23 cellular contexts compared by ENCODE assay signal in the genomic region with DNA sequence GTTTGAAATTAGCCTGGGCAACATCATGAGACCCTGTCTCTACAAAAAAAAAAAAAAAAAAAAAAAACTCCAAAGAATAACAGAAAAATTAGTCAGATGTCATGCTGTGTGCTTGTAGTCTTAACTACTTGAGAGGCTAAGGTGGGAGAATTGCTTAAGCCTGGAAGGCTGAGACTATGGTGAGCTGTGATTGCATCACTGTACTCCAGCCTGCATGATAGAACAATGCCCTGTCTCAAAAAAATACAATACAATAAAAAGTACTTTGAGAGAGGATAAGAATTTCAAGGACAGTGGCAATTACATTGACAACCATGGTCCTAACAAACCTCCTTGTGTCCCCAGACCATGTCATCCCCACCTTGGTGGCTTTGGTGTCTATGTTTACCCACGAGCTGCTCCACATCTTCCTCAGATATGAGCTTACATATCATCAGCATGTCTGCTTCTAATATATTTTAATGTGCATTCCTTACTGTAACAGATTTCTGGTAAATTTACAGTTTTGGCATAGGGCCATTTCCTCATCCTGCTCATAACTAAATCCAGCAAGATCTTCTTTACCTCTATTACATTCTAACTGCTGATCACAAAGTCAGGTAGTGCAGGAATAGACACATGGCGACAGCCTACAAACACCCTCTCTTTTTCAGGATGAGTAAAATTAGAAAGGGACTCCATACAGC.
DNase-seq lines count a peak whose midpoint lies in the region; ATAC-seq, FAIRE-seq and TF ChIP-seq lines count a peak whose summit lies in the region.
"Had no signal": no experiment of that assay in that cellular context is flagged by ENCODE, and none has a peak within 500 bp of the region (broad histone marks: within the 10 kb centered on the region; RNA-seq: fewer than 3 reads in every experiment).

No MANE protein-coding gene starts in this region.

- H3K9ac ChIP-seq in SK-N-MC (ENCODE audit: insufficient read length) (no peak overlapping the region), endothelial cell of umbilical vein (replicated peaks; ENCODE audit: extremely low read depth, insufficient read depth, low read length) (no peak overlapping the region)

- TF ChIP-seq CTCF in AG10803 (conservative IDR thresholded peaks at IDR 0.05; ENCODE audit: low read length) (no peak), endothelial cell of umbilical vein (IDR thresholded peaks at IDR 0.05; ENCODE audit: extremely low read depth in 1 of 2, insufficient read depth in 1 of 2, low read depth in 1 of 2, low read length in 2 of 2) (no peak), nephron (IDR thresholded peaks at IDR 0.05; ENCODE audit: unreplicated experiment in 3 of 3) (no peak), esophagus squamous epithelium (IDR thresholded peaks at IDR 0.05) (no peak)

- H4K20me1 ChIP-seq in endothelial cell of umbilical vein (replicated peaks; ENCODE audit: control insufficient read depth, extremely low read depth, insufficient read depth, low read length), result no peaks in the 10 kb centered on the region

- H3K36me3 ChIP-seq in SK-N-MC (ENCODE audit: insufficient read depth, low read length), result no peaks in the 10 kb centered on the region
- H3K36me3 ChIP-seq in endothelial cell of umbilical vein (ENCODE audit: control insufficient read depth in 2 of 2, extremely low read depth in 1 of 2, insufficient read depth in 2 of 2, low read length in 2 of 2), result no peaks in the 10 kb centered on the region
- H3K36me3 ChIP-seq in esophagus squamous epithelium, result no peaks in the 10 kb centered on the region
- H3K36me3 ChIP-seq: BE2C had no signal

- H3K27ac Mint-ChIP-seq in nephron, result peak overlapping the region; percentile 25 to 89 (median 65)
- H3K27ac Mint-ChIP-seq: H9, HFFc6 had no signal

- H3K9me3 ChIP-seq in SK-N-MC (ENCODE audit: low read depth, low read length), result 0 out of 2 replicates have a peak, but pooled peaks cover 8% of the 10 kb centered on the region
- no peaks in the 10 kb centered on the region for H3K9me3 ChIP-seq in endothelial cell of umbilical vein (replicated peaks; ENCODE audit: control insufficient read depth, insufficient read depth, low read length)
- no peaks in the 10 kb centered on the region for H3K9me3 ChIP-seq in esophagus squamous epithelium
- H3K9me3 ChIP-seq: BE2C had no signal

- intact Hi-C loops in endothelial cell of umbilical vein (cut with micrococcal nuclease), result no loop called here
- intact Hi-C loops in esophagus squamous epithelium (cut with DNase I), result no loop called here

- H3K4me3 Mint-ChIP-seq in nephron, result no peak overlapping the region
- H3K4me3 Mint-ChIP-seq: H9, HFFc6 had no signal

- no TSS peak for BruUV-seq in endothelial cell of umbilical vein (replicated peaks; lab: Mats Ljungman, UMichigan)

- FAIRE-seq in endothelial cell of umbilical vein (lab: Jason Lieb, UNC), result no peak
- FAIRE-seq: A204.1, K562 had no signal

- 59 to 74% methylated on average over 2 of the region's 2 CpGs for WGBS in esophagus squamous epithelium, 2 donors

- H3K79me2 ChIP-seq in endothelial cell of umbilical vein (ENCODE audit: control insufficient read depth, insufficient read depth, low read length), result no peaks in the 10 kb centered on the region

- H3K4me1 Mint-ChIP-seq in nephron, result peaks cover 15% of the 10 kb centered on the region

- H3K36me3 Mint-ChIP-seq in nephron (ENCODE audit: low read depth), result peaks cover 13% of the 10 kb centered on the region

- dilution Hi-C loops in endothelial cell of umbilical vein (cut with MboI; ENCODE audit: extremely low pct_ligation_motif_present, low sequenced_read_pairs), result no loop called here

- H3K27ac ChIP-seq in SK-N-MC (peak overlapping the region; percentile 94), endothelial cell of umbilical vein (ENCODE audit: insufficient read depth, low read depth, low read length) (no peak overlapping the region), esophagus squamous epithelium (no peak overlapping the region)

- no peak overlapping the region for H3K4me3 ChIP-seq in AG10803 (ENCODE audit: low read length)
- H3K4me3 ChIP-seq in SK-N-MC, result peak overlapping the region; percentile 59
- H3K4me3 ChIP-seq in endothelial cell of umbilical vein (replicated peaks in 1 of 3; ENCODE audit: insufficient read depth in 1 of 3, low read depth in 1 of 3, low read length in 3 of 3), result no peak overlapping the region
- H3K4me3 ChIP-seq in esophagus squamous epithelium, result no peak overlapping the region
- H3K4me3 ChIP-seq: K562 had no signal

- DNase-seq in AG10803 (ENCODE audit: low read depth) (peak; percentile 30), SK-N-MC (ENCODE audit: low read depth, low spot score) (peak; percentile 98), endothelial cell of umbilical vein (ENCODE audit: low read depth, low spot score) (peak; percentile 3), esophagus squamous epithelium (lab: John Stamatoyannopoulos, UW) (no peak)
- DNase-seq: BE2C; EL; GF-D8; H9; HFFc6; NCI-H1092 treated with DMSO at 0.1 percent for 48 hours; NCI-H1436 treated with DMSO at 0.1 percent for 48 hours; NCI-H1930; NCI-H226; NCI-H510A treated with DMSO at 0.1 percent for 48 hours; NCI-H774; NK-92 treated with Interleukin-12 subunit alpha and Interleukin-12 subunit beta, amount 100 ng/mL, for 24 hours; SIG-M5 had no signal

- H3K4me1 ChIP-seq in endothelial cell of umbilical vein (ENCODE audit: control insufficient read depth, extremely low read depth, insufficient read depth, low read length) (no peaks in the 10 kb centered on the region), esophagus squamous epithelium (no peaks in the 10 kb centered on the region)
- H3K4me1 ChIP-seq: BE2C had no signal

- POLR2A ChIA-PET in endothelial cell of umbilical vein (lab: Charles Lee), result no interaction called here

- peaks cover 6% of the 10 kb centered on the region for H3K27me3 Mint-ChIP-seq in nephron (ENCODE audit: low read depth)

- CTCF ChIA-PET in endothelial cell of umbilical vein (lab: Charles Lee), result no interaction called here

- H2AFZ ChIP-seq in endothelial cell of umbilical vein (ENCODE audit: low read depth, low read length), result no peak overlapping the region

- H3K4me2 ChIP-seq in endothelial cell of umbilical vein (ENCODE audit: insufficient read depth, low read length), result no peak overlapping the region

- H3K9me3 Mint-ChIP-seq in nephron, result peaks cover 24% of the 10 kb centered on the region

- H3K9me1 ChIP-seq in endothelial cell of umbilical vein (replicated peaks; ENCODE audit: control insufficient read depth, extremely low read depth, insufficient read depth, low read length), result no peaks in the 10 kb centered on the region

- TF ChIP-seq POLR2A in endothelial cell of umbilical vein (IDR thresholded peaks at IDR 0.05; ENCODE audit: low read depth, low read length) (no peak), esophagus squamous epithelium (IDR thresholded peaks at IDR 0.05) (no peak)

- no peak for ATAC-seq in HG03571 (IDR thresholded peaks at IDR 0.05; ENCODE audit: unreplicated experiment)
- ATAC-seq in activated CD4-positive, CD25-positive, alpha-beta regulatory T cell treated with anti-CD3 and anti-CD28 coated beads, Interleukin-2, amount 50 U/mL, for 24 hours, result no peak
- ATAC-seq: K562, Panc1 had no signal

- no peaks in the 10 kb centered on the region for H3K27me3 ChIP-seq in endothelial cell of umbilical vein (ENCODE audit: control insufficient read depth in 2 of 2, insufficient read depth in 2 of 2, low read length in 2 of 2)
- no peaks in the 10 kb centered on the region for H3K27me3 ChIP-seq in esophagus squamous epithelium
- H3K27me3 ChIP-seq: BE2C had no signal

TF ChIP-seq in endothelial cell of umbilical vein, 7 proteins besides CTCF, POLR2A, EP300 and RAD21:
- no peak for TF ChIP-seq JUN (IDR thresholded peaks at IDR 0.05; ENCODE audit: borderline replicate concordance, insufficient read depth, insufficient read length, low read depth)
- no peak for TF ChIP-seq EZH2 (IDR thresholded peaks at IDR 0.05; ENCODE audit: borderline replicate concordance, low read depth, low read length, severe bottlenecking)
- no peak for TF ChIP-seq MYC (IDR thresholded peaks at IDR 0.05; ENCODE audit: low read depth, low read length)
- TF ChIP-seq, protein P1, sequence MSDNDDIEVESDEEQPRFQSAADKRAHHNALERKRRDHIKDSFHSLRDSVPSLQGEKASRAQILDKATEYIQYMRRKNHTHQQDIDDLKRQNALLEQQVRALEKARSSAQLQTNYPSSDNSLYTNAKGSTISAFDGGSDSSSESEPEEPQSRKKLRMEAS (IDR thresholded peaks at IDR 0.05; ENCODE audit: insufficient read depth, insufficient read length), result no peak
- TF ChIP-seq FOS (IDR thresholded peaks at IDR 0.05; ENCODE audit: borderline replicate concordance, insufficient read depth, low read length), result no peak
- no peak for TF ChIP-seq GATA2 (IDR thresholded peaks at IDR 0.05; ENCODE audit: insufficient read depth, insufficient read length, low read depth, low read length)
- no peak for TF ChIP-seq POLR2AphosphoS5 (IDR thresholded peaks at IDR 0.05; ENCODE audit: insufficient read depth, low read depth, low read length)
TF ChIP-seq in endothelial cell of umbilical vein: peak in this region for 0.
